17 cellular contexts compared by ENCODE assay signal in the genomic region with DNA sequence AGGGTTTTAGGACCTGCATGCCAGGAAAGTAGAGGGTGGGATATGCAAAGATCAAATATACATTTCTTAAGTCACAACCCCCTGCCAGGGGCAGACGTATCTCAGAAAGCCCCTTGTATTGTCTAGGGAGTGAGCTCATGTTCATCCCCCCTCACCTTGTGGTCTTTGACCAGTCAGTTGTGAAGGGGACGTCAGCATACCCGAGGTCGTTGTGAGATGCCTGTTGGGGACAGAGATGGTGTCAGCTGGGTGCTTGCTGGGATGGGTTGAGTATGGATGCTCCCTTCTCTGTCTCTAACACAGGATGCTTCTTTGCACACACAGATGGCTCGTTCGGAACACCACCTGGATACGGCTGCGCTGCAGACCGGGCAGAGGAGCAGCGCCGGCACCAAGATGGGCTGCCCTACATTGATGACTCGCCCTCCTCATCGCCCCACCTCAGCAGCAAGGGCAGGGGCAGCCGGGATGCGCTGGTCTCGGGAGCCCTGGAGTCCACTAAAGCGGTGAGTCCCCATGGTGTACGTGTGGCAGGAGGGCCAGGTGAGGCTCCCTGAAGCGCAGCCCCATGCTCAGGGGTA.
DNase-seq lines count a peak whose midpoint lies in the region; ATAC-seq, FAIRE-seq and TF ChIP-seq lines count a peak whose summit lies in the region.
"Had no signal": no experiment of that assay in that cellular context is flagged by ENCODE, and none has a peak within 500 bp of the region (broad histone marks: within the 10 kb centered on the region; RNA-seq: fewer than 3 reads in every experiment).

No MANE protein-coding gene starts in this region.

- POLR2A ChIA-PET in RWPE1 (lab: Yijun Ruan, JAX; ENCODE audit: low non-redundant PET) (no interaction called here), Caco-2 (lab: Charles Lee) (no interaction called here)

- no peaks in the 10 kb centered on the region for H3K27me3 ChIP-seq in right cardiac atrium (ENCODE audit: control insufficient read depth, insufficient read depth)
- H3K27me3 ChIP-seq in right atrium auricular region = no peaks in the 10 kb centered on the region
- H3K27me3 ChIP-seq in esophagus muscularis mucosa = no peaks in the 10 kb centered on the region
- no peaks in the 10 kb centered on the region for H3K27me3 ChIP-seq in Caco-2 (replicated peaks; ENCODE audit: control insufficient read depth, insufficient read depth, low read length)

- no peak overlapping the region for H3K27ac ChIP-seq in right cardiac atrium (ENCODE audit: low read length)
- no peak overlapping the region for H3K27ac ChIP-seq in right atrium auricular region
- H3K27ac ChIP-seq in RWPE1 = peak overlapping the region; percentile 91
- no peak overlapping the region for H3K27ac ChIP-seq in esophagus muscularis mucosa (replicated peaks in 1 of 4)

- H3K4me3 ChIP-seq in right cardiac atrium (ENCODE audit: low read length) = no peak overlapping the region
- no peak overlapping the region for H3K4me3 ChIP-seq in right atrium auricular region
- no peak overlapping the region for H3K4me3 ChIP-seq in esophagus muscularis mucosa
- no peak overlapping the region for H3K4me3 ChIP-seq in Caco-2 (ENCODE audit: low read depth, low read length)
- H3K4me3 ChIP-seq: HAP-1 had no signal

- no peaks in the 10 kb centered on the region for H3K9me3 Mint-ChIP-seq in effector memory CD8-positive, alpha-beta T cell
- H3K9me3 Mint-ChIP-seq in Caco-2 (ENCODE audit: unreplicated experiment) = no peaks in the 10 kb centered on the region
- H3K9me3 Mint-ChIP-seq: CD8-positive, alpha-beta T cell had no signal

- TF ChIP-seq CTCF in right atrium auricular region (IDR thresholded peaks at IDR 0.05) = no peak
- TF ChIP-seq CTCF in RWPE1 (conservative IDR thresholded peaks at IDR 0.05; ENCODE audit: low read depth) = no peak
- TF ChIP-seq CTCF in esophagus muscularis mucosa (IDR thresholded peaks at IDR 0.05) = no peak
- TF ChIP-seq CTCF in Caco-2 (IDR thresholded peaks at IDR 0.05; ENCODE audit: insufficient read depth in 1 of 2, low read depth in 1 of 2, low read length in 1 of 2, severe bottlenecking in 1 of 2, unreplicated experiment in 1 of 2) = no peak

- peak; percentile 17 for FAIRE-seq in urothelium cell line (lab: Jason Lieb, UNC)
- FAIRE-seq: HTR-8/SVneo had no signal

- TF ChIP-seq POLR2A in esophagus muscularis mucosa (IDR thresholded peaks at IDR 0.05; ENCODE audit: low read depth) = no peak

- H3K36me3 ChIP-seq in right atrium auricular region = peaks cover 6% of the 10 kb centered on the region
- peaks cover 14 to 34% (median 25%) of the 10 kb centered on the region in 4 donors for H3K36me3 ChIP-seq in esophagus muscularis mucosa
- H3K36me3 ChIP-seq in Caco-2 (ENCODE audit: control insufficient read depth, insufficient read depth, low read length) = no peaks in the 10 kb centered on the region; the same call in 1 of the 2 replicates
- H3K36me3 ChIP-seq: HAP-1 had no signal

- 93% methylated on average over 19 of the region's 19 CpGs for WGBS in right cardiac atrium
- 91% methylated on average over 18 of the region's 19 CpGs for WGBS in esophagus muscularis mucosa

- CTCF ChIA-PET in RWPE1 (lab: Yijun Ruan, JAX) (no interaction called here), Caco-2 (lab: Charles Lee) (interaction anchor here (0.6 kb wide), 1 partner anchor 254 kb away, joined by 3 read pairs; no protein-coding TSS in a partner anchor)

- TF ChIP-seq EP300 in esophagus muscularis mucosa (IDR thresholded peaks at IDR 0.05) = no peak

- H3K9me3 ChIP-seq in right cardiac atrium (ENCODE audit: control insufficient read depth, low read length) (no peaks in the 10 kb centered on the region), right atrium auricular region (no peaks in the 10 kb centered on the region), esophagus muscularis mucosa (no peaks in the 10 kb centered on the region), Caco-2 (no peaks in the 10 kb centered on the region)
- H3K9me3 ChIP-seq: HAP-1 had no signal

- no peak overlapping the region for H3K4me3 Mint-ChIP-seq in effector memory CD8-positive, alpha-beta T cell
- H3K4me3 Mint-ChIP-seq in Caco-2 (ENCODE audit: unreplicated experiment) = no peak overlapping the region
- H3K4me3 Mint-ChIP-seq: CD8-positive, alpha-beta T cell had no signal

- peaks cover 14% of the 10 kb centered on the region for H3K4me1 ChIP-seq in right cardiac atrium (ENCODE audit: control insufficient read depth, insufficient read depth, low read length)
- H3K4me1 ChIP-seq in right atrium auricular region = peaks cover 0 to 23% of the 10 kb centered on the region in 2 donors
- peaks cover 30 to 35% (median 31%) of the 10 kb centered on the region in 4 donors for H3K4me1 ChIP-seq in esophagus muscularis mucosa
- H3K4me1 ChIP-seq in Caco-2 = peaks cover 27% of the 10 kb centered on the region
- H3K4me1 ChIP-seq: HAP-1 had no signal

- DNase-seq in right cardiac atrium (peak in 2 of 3 donors; percentile 7 to 9), right atrium auricular region (ENCODE audit: low spot score) (no peak), RWPE1 (ENCODE audit: low spot score) (no peak), urothelium cell line (ENCODE audit: low spot score) (no peak), epidermal melanocyte (ENCODE audit: insufficient read length, low spot score) (no peak), esophagus muscularis mucosa (ENCODE audit: extremely low spot score) (no peak), Caco-2 (no peak)
- no peak for DNase-seq in effector memory CD8-positive, alpha-beta T cell
- DNase-seq: ACHN; CD8-positive, alpha-beta T cell; DMS 273 treated with DMSO at 0.1 percent for 48 hours; NCI-H1436 treated with DMSO at 0.1 percent for 48 hours; NCI-H2081 treated with DMSO at 0.1 percent for 48 hours; NCI-H524 treated with DMSO at 0.1 percent for 48 hours had no signal

- intact Hi-C loops in right cardiac atrium (cut with DNase I) = no loop called here
- intact Hi-C loops in esophagus muscularis mucosa (cut with DNase I) = no loop called here
- intact Hi-C loops in Caco-2 (cut with micrococcal nuclease; ENCODE audit: unreplicated experiment) = no loop called here

- H3K27me3 Mint-ChIP-seq in effector memory CD8-positive, alpha-beta T cell = no peaks in the 10 kb centered on the region
- no peaks in the 10 kb centered on the region for H3K27me3 Mint-ChIP-seq in Caco-2 (ENCODE audit: insufficient read depth, unreplicated experiment)

- H3K27ac Mint-ChIP-seq in effector memory CD8-positive, alpha-beta T cell = peak overlapping the region; percentile 62 to 74
- no peak overlapping the region for H3K27ac Mint-ChIP-seq in Caco-2 (ENCODE audit: unreplicated experiment)
- H3K27ac Mint-ChIP-seq: CD8-positive, alpha-beta T cell had no signal

- ATAC-seq in right cardiac atrium = no peak
- no peak for ATAC-seq in effector memory CD8-positive, alpha-beta T cell (replicated peaks)
- ATAC-seq: CD8-positive, alpha-beta T cell; SK-N-SH treated with all-trans-retinoic acid at 6 μM for 48 hours had no signal

- BruUV-seq in Caco-2 (replicated peaks; lab: Mats Ljungman, UMichigan) = no TSS peak

- peaks cover 16% of the 10 kb centered on the region for H3K36me3 Mint-ChIP-seq in effector memory CD8-positive, alpha-beta T cell (ENCODE audit: insufficient read depth)
- H3K36me3 Mint-ChIP-seq in Caco-2 (ENCODE audit: insufficient read depth, unreplicated experiment) = peaks cover 16% of the 10 kb centered on the region

- peaks cover 29 to 34% of the 10 kb centered on the region in 2 donors for H3K4me1 Mint-ChIP-seq in effector memory CD8-positive, alpha-beta T cell (ENCODE audit: low read depth in 2 of 2)
- peaks cover 24% of the 10 kb centered on the region for H3K4me1 Mint-ChIP-seq in Caco-2 (ENCODE audit: low read depth, unreplicated experiment)

Comparison
In these comparisons a context has a peak if more than half of its experiments do, and no peak if none do; other contexts are left out.
1. DNase-seq: peak in right cardiac atrium (2 of 3); none in right atrium auricular region (single experiment), RWPE1 (single experiment), effector memory CD8-positive, alpha-beta T cell (0 of 3), urothelium cell line (single experiment), epidermal melanocyte (single experiment), esophagus muscularis mucosa (single experiment) and Caco-2 (0 of 2).